ENCODE assay signal across 12 cellular contexts in the genomic region with DNA sequence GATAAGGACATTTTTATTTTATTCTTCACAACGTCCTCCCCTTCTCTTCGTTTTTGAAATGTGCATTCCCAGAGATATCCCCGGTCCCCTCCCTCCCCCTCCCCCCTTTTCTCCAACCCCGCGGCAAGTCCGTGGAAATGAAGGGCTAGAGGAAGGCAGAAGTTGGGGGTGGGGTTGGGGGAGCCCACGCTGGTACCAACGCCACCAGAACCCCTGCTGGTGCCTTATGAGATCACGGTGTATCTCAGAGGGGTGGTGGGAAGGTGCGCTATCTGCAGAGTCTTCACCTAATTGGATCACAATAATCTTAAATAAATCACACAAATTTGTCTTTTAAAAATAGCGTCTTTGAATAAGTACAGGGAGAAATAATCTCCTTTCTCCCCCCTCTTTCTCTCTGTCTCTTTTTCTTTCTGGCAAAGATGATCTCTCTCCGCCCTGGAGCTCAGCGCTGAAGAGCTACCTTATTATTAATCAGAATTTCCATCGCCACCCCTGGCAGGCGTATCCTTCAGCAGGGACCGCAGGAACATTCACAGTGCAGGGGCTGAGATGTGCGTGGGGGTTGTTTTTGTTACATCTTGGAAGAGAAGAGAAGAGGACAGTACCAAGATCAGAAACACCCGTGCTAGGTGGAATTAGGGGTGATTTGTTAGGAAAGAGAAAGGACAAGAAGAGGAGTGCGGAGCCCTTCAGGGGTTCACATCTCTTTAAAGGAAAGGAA. TPM values are rescaled to one million over a fixed set of nuclear protein-coding genes. Genes with fewer than 3 reads are reported as not detected.
DNase-seq lines count a peak whose midpoint lies in the region; ATAC-seq and TF ChIP-seq lines count a peak whose summit lies in the region.
"Had no signal": no experiment of that assay in that cellular context is flagged by ENCODE, and none has a peak within 500 bp of the region (broad histone marks: within the 10 kb centered on the region; RNA-seq: fewer than 3 reads in every experiment).

No MANE protein-coding gene starts in this region.

- no peaks in the 10 kb centered on the region for H3K9me3 ChIP-seq in Panc1 (ENCODE audit: control insufficient read depth, insufficient read depth, low read depth, low read length)
- no peaks in the 10 kb centered on the region for H3K9me3 ChIP-seq in iPS-15b (ENCODE audit: control insufficient read depth, insufficient read depth, low read length)
- no peaks in the 10 kb centered on the region for H3K9me3 ChIP-seq in skeletal muscle satellite cell (replicated peaks; ENCODE audit: low read length)

- DNase-seq in NCI-H1694 (lab: John Stamatoyannopoulos, UW) (peak; percentile 14), NCI-H1694 treated with DMSO at 0.1 percent for 48 hours (lab: John Stamatoyannopoulos, UW) (no peak), Panc1 (ENCODE audit: low read depth, low spot score) (no peak), GF-D8 (lab: John Stamatoyannopoulos, UW) (no peak), OCI-M2 (lab: John Stamatoyannopoulos, UW; ENCODE audit: unreplicated experiment) (no peak)
- DNase-seq: activated B cell treated with CpG ODN at 0.5 μM for 24 hours; midbrain; stimulated activated CD4-positive, alpha-beta T cell treated with anti-CD3 and anti-CD28 coated beads, Interleukin-15, amount 100 ng/mL, for 24 hours; stimulated activated naive CD4-positive, alpha-beta T cell treated with Interleukin-2 at 50 U/mL for 16 hours had no signal

- POLR2A ChIA-PET in Panc1 (lab: Charles Lee), result no interaction called here

- H3K4me3 ChIP-seq in Panc1 (ENCODE audit: low read depth in 2 of 2, low read length in 2 of 2) (peak overlapping the region; percentile 37 to 57), iPS-15b (ENCODE audit: low read depth, low read length) (peak overlapping the region; percentile 68), skeletal muscle satellite cell (ENCODE audit: low read length) (peak overlapping the region; percentile 80)

- ATAC-seq in Panc1 (peak; percentile 36; the same call in 1 of the 2 replicates), HG02798 (IDR thresholded peaks at IDR 0.05; ENCODE audit: poor library complexity, unreplicated experiment) (no peak)

- H3K36me3 ChIP-seq in Panc1 (ENCODE audit: control insufficient read depth, insufficient read depth, low read length), result no peaks in the 10 kb centered on the region
- no peaks in the 10 kb centered on the region for H3K36me3 ChIP-seq in iPS-15b (ENCODE audit: control insufficient read depth, insufficient read depth, low read length)
- no peaks in the 10 kb centered on the region for H3K36me3 ChIP-seq in skeletal muscle satellite cell (ENCODE audit: insufficient read depth, low read length)

- no peak overlapping the region for H3K9ac ChIP-seq in iPS-15b (ENCODE audit: low read depth, low read length)
- peak overlapping the region; percentile 83 for H3K9ac ChIP-seq in skeletal muscle satellite cell (ENCODE audit: low read depth, low read length)

- no TSS peak for BruUV-seq in Panc1 (replicated peaks; lab: Mats Ljungman, UMichigan)

- CTCF ChIA-PET in Panc1 (lab: Charles Lee), result no interaction called here

- no peaks in the 10 kb centered on the region for H3K4me1 ChIP-seq in Panc1 (ENCODE audit: control insufficient read depth, insufficient read depth, low read length)
- no peaks in the 10 kb centered on the region for H3K4me1 ChIP-seq in iPS-15b (ENCODE audit: control insufficient read depth, insufficient read depth, low read length)
- peaks cover 18% of the 10 kb centered on the region for H3K4me1 ChIP-seq in skeletal muscle satellite cell (ENCODE audit: control insufficient read depth, insufficient read depth, low read length)

- H3K27me3 ChIP-seq in Panc1 (ENCODE audit: control insufficient read depth, insufficient read depth, low read length) (peaks cover 17% of the 10 kb centered on the region), iPS-15b (ENCODE audit: control insufficient read depth, insufficient read depth, low read length) (peaks cover 59% of the 10 kb centered on the region), skeletal muscle satellite cell (ENCODE audit: control insufficient read depth, insufficient read depth, low read length) (no peaks in the 10 kb centered on the region)

- no peak overlapping the region for H3K27ac ChIP-seq in Panc1 (ENCODE audit: low read length)

- in situ Hi-C loops in Panc1 (cut with HindIII; ENCODE audit: low pct_unique_long_range_greater_than_20kb, low sequenced_read_pairs), result no loop called here

- intact Hi-C loops in Panc1 (cut with micrococcal nuclease; ENCODE audit: unreplicated experiment), result no loop called here

- H3K4me2 ChIP-seq in skeletal muscle satellite cell (ENCODE audit: low read length), result peak overlapping the region; percentile 93

- no peak for TF ChIP-seq CTCF in Panc1 (IDR thresholded peaks at IDR 0.05)

RNA-seq across cellular contexts. Expression of a gene that starts 0.9 kb away (rescaled TPM):
- 1.1 TPM for total RNA-seq in Panc1 (2021; ENCODE audit: unreplicated experiment)
- 0.06 TPM for polyA plus RNA-seq in Panc1 (2012; ENCODE audit: insufficient read length)
- 0.51 and 1.5 TPM in 2 replicates for total RNA-seq in skeletal muscle satellite cell (2012; rRNA removed)
- total RNA-seq: activated B cell treated with CpG ODN at 0.5 μM for 24 hours had no signal
